12 cellular contexts compared by ENCODE assay signal in the genomic region with DNA sequence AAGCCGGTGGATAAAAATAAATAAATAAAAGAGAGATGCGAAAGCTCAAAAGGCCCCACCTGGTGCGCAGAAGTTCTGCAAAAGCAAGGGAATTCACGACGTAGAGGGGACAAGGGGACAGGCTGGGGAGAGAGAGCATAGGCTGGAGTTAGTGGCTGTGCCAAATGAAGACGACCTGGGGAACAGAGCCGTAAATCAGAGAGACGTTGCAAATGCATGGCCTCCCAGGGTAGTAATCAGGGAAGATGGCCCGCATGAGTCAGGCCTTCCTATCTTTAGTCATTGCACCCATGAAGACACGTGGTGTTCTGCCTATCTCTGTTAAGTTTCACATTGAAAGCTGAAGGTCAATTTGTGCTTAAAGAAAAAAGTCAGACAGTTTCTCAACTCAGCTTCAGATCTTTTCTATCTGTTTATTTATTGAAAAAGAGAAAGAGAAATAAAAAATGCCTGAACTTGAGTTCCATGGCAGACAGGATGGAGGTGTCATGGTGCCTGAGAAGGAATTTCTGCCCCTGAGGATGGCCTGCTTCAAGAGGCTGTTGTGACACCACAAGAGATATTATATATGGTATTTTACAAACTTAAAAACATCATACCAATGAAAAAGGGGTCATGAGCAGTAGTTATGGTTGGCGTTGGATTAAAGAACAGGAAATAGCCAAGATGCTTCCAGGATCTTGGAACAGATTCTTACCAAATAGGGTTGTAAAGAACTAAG.
A peak's percentile ranks its signal among the peaks of the same experiment; 100 is the strongest.
DNase-seq lines count a peak whose midpoint lies in the region; ATAC-seq and TF ChIP-seq lines count a peak whose summit lies in the region.
"Had no signal": no experiment of that assay in that cellular context is flagged by ENCODE, and none has a peak within 500 bp of the region (broad histone marks: within the 10 kb centered on the region; RNA-seq: fewer than 3 reads in every experiment).

No MANE protein-coding gene starts in this region.

- in situ Hi-C loops in GM23248 (cut with MboI), result no loop called here

- peak overlapping the region; percentile 3; the same call in 1 of the 2 replicates for H2AFZ ChIP-seq in GM23248

- DNase-seq in GM23248, result peak; percentile 54
- peak; percentile 25 for DNase-seq in NCI-H69 (lab: John Stamatoyannopoulos, UW)
- no peak for DNase-seq in dorsolateral prefrontal cortex
- no peak for DNase-seq in omental fat pad (ENCODE audit: low spot score)
- no peak for DNase-seq in NCI-H2081 treated with DMSO at 0.1 percent for 48 hours (lab: John Stamatoyannopoulos, UW)
- no peak for DNase-seq in C1 segment of cervical spinal cord (lab: John Stamatoyannopoulos, UW)
- DNase-seq: effector memory CD8-positive, alpha-beta T cell; NCI-H2081; stimulated activated CD4-positive, alpha-beta T cell treated with anti-CD3 and anti-CD28 coated beads, Interleukin-4, amount 100 ng/mL, for 4 hours; substantia nigra had no signal

- no peak for TF ChIP-seq CTCF in dorsolateral prefrontal cortex (IDR thresholded peaks at IDR 0.05 in 54 of 56, conservative IDR thresholded peaks at IDR 0.05 in 2 of 56; ENCODE audit: low read depth in 1 of 56, partially characterized antibody in 56 of 56)
- no peak for TF ChIP-seq CTCF in omental fat pad (IDR thresholded peaks at IDR 0.05)

- H4K20me1 ChIP-seq in GM23248 (ENCODE audit: insufficient read depth), result no peaks in the 10 kb centered on the region

- intact Hi-C loops in dorsolateral prefrontal cortex (cut with DNase I), result no loop called here

- no peak overlapping the region for H3K9ac ChIP-seq in GM23248

- ATAC-seq in omental fat pad (ENCODE audit: low FRiP score) (peak; percentile 39), GM19467 (IDR thresholded peaks at IDR 0.05; ENCODE audit: unreplicated experiment) (no peak)
- ATAC-seq: effector memory CD8-positive, alpha-beta T cell; HCT116 had no signal

- H3K9me3 ChIP-seq in GM23248 (ENCODE audit: low read depth), result no peaks in the 10 kb centered on the region

- H3K9me2 ChIP-seq in GM23248 (ENCODE audit: insufficient read depth), result no peaks in the 10 kb centered on the region

- H3K4me3 ChIP-seq in GM23248 (no peak overlapping the region), dorsolateral prefrontal cortex (no peak overlapping the region)

- H3K27me3 ChIP-seq in GM23248 (replicated peaks; ENCODE audit: insufficient read depth), result no peaks in the 10 kb centered on the region
- peaks cover 0 to 1% (median 0%) of the 10 kb centered on the region in 45 donors for H3K27me3 ChIP-seq in dorsolateral prefrontal cortex

- H3K4me2 ChIP-seq in GM23248 (ENCODE audit: unreplicated experiment), result no peak overlapping the region

- peaks cover 14% of the 10 kb centered on the region for H3K4me1 ChIP-seq in GM23248 (ENCODE audit: insufficient read depth)

- peaks cover 41% of the 10 kb centered on the region; the same call in 1 of the 2 replicates for H3K79me2 ChIP-seq in GM23248 (ENCODE audit: insufficient read depth)

- no peak overlapping the region; the same call in 1 of the 2 replicates for H3K27ac ChIP-seq in GM23248
- peak overlapping the region in 44 of 59 donors; percentile 1 to 77 (median 54) for H3K27ac ChIP-seq in dorsolateral prefrontal cortex

- WGBS in GM23248 (ENCODE audit: low coverage in 1 of 2, low lambda C conversion rate in 2 of 2, missing lambda C conversion rate in 2 of 2), 2 experiments, result 50% methylated on average over 11 of the region's 11 CpGs

- H3K36me3 ChIP-seq in GM23248 (ENCODE audit: low read depth), result no peaks in the 10 kb centered on the region

- peaks cover 14% of the 10 kb centered on the region for H3F3A ChIP-seq in GM23248 (ENCODE audit: insufficient read depth)

Comparison
In these comparisons a context has a peak if more than half of its experiments do, and no peak if none do; other contexts are left out.
1. DNase-seq: peak in GM23248 (single experiment) and NCI-H69 (single experiment); none in dorsolateral prefrontal cortex (0 of 10), omental fat pad (single experiment), NCI-H2081 treated with DMSO at 0.1 percent for 48 hours (single experiment) and C1 segment of cervical spinal cord (0 of 14).